26 cellular contexts compared by ENCODE assay signal in the genomic region with DNA sequence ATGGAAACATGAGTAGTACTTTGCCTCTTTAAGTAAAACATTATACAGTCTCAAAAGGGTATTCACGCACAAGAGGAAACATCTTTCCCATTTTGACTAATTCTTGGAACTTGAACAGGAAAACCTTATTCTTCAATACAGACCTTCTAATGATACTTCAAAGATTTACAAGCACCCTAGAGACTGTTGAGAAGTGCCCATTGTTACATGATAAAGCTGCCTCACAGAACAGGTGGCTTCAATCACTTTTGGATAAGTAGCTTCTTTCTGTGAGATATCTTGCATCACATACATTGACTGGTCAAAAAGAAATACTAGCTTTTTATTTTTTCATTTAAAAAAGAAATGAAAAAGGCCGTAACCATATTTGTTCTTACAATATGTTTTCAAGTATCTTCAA.
"Had no signal": no experiment of that assay in that cellular context is flagged by ENCODE, and none has a peak within 500 bp of the region (broad histone marks: within the 10 kb centered on the region; RNA-seq: fewer than 3 reads in every experiment).

No MANE protein-coding gene starts in this region.

- H3K27me3 ChIP-seq: adrenal gland, ascending aorta, brain microvascular endothelial cell, neutrophil, ovary, vagina had no signal

- H3K36me3 Mint-ChIP-seq: activated naive CD8-positive, alpha-beta T cell; immature natural killer cell; naive thymus-derived CD8-positive, alpha-beta T cell; type B pancreatic cell had no signal

- H3K4me3 Mint-ChIP-seq: activated CD8-positive, alpha-beta T cell treated with anti-CD3 and anti-CD28 coated beads, Interleukin-2, amount 10 ng/mL, durations not matched to agents 7 days and 5 days; activated naive CD8-positive, alpha-beta T cell; immature natural killer cell; naive thymus-derived CD8-positive, alpha-beta T cell; type B pancreatic cell had no signal

- H3K9me3 Mint-ChIP-seq: type B pancreatic cell had no signal

- H3K27ac Mint-ChIP-seq: activated CD8-positive, alpha-beta T cell treated with anti-CD3 and anti-CD28 coated beads, Interleukin-2, amount 10 ng/mL, durations not matched to agents 7 days and 5 days; activated naive CD8-positive, alpha-beta T cell; immature natural killer cell; naive thymus-derived CD8-positive, alpha-beta T cell; type B pancreatic cell had no signal

- ATAC-seq: activated CD8-positive, alpha-beta T cell treated with anti-CD3 and anti-CD28 coated beads, Interleukin-2, amount 10 ng/mL, durations not matched to agents 7 days and 5 days; naive thymus-derived CD8-positive, alpha-beta T cell had no signal

- H3K4me1 ChIP-seq: adrenal gland, ascending aorta, left ventricle myocardium inferior, prostate gland, vagina had no signal

- H3K4me1 Mint-ChIP-seq: immature natural killer cell; naive thymus-derived CD8-positive, alpha-beta T cell had no signal

- DNase-seq: activated CD4-positive, alpha-beta T cell treated with anti-CD3 and anti-CD28 coated beads, Interleukin-2, amount 50 U/mL, for 1 hour; activated CD4-positive, CD25-positive, alpha-beta regulatory T cell treated with anti-CD3 and anti-CD28 coated beads, Interleukin-2, amount 50 U/mL, for 72 hours; activated CD8-positive, alpha-beta T cell treated with anti-CD3 and anti-CD28 coated beads, Interleukin-2, amount 10 ng/mL, durations not matched to agents 7 days and 5 days; activated naive CD4-positive, alpha-beta T cell; activated T-cell treated with anti-CD3 and anti-CD28 coated beads, Interleukin-2, amount 50 U/mL, for 1 hour; adrenal gland; brain microvascular endothelial cell; caudate nucleus; dermis blood vessel endothelial cell; effector CD8-positive, alpha-beta T cell; foreskin melanocyte; immature natural killer cell; kidney glomerular epithelial cell; left ventricle myocardium inferior; naive thymus-derived CD8-positive, alpha-beta T cell; ovary; stimulated activated CD4-positive, alpha-beta T cell treated with anti-CD3 and anti-CD28 coated beads, Interleukin-4, amount 100 ng/mL, for 1 hour; stimulated activated naive CD4-positive, alpha-beta T cell treated with Interleukin-2 at 50 U/mL for 16 hours; WERI-Rb-1 had no signal

- H3K27me3 Mint-ChIP-seq: activated naive CD8-positive, alpha-beta T cell; naive thymus-derived CD8-positive, alpha-beta T cell; type B pancreatic cell had no signal

- H3K9me3 ChIP-seq: adrenal gland, ascending aorta, left ventricle myocardium inferior, neutrophil, ovary, prostate gland, thoracic aorta, vagina had no signal

- H3K4me3 ChIP-seq: adrenal gland, ascending aorta, left ventricle myocardium inferior, ovary, prostate gland, thoracic aorta, vagina had no signal

- H3K36me3 ChIP-seq: adrenal gland, ascending aorta, brain microvascular endothelial cell, left ventricle myocardium inferior, neutrophil, ovary, prostate gland, thoracic aorta, vagina, WERI-Rb-1 had no signal

- H3K27ac ChIP-seq: adrenal gland, ascending aorta, brain microvascular endothelial cell, left ventricle myocardium inferior, neutrophil, ovary, prostate gland, thoracic aorta, vagina, WERI-Rb-1 had no signal
